ENCODE assay signal across 28 cellular contexts in the genomic region with DNA sequence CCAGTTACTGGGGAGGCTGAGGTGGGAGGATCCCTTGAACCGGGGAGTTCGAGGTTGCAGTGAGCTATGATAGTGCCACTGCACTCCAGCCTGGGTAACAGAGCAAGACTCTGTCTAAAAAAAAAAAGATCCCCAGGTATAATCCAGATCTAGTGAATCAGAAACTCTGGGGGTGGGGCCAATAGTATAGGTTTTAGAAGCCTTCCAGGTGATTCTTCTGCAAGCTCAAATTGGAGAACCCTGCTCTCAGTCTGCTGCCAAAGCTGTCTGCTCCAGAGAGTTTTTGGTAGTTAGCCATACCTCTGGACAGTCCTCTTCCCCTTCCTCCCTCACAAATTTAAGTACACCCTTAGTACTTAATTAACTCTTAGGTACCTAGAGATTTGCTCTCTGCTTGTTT. TPM values are rescaled to one million over a fixed set of nuclear protein-coding genes. Genes with fewer than 3 reads are reported as not detected.
"Had no signal": no experiment of that assay in that cellular context is flagged by ENCODE, and none has a peak within 500 bp of the region (broad histone marks: within the 10 kb centered on the region; RNA-seq: fewer than 3 reads in every experiment).

No MANE protein-coding gene starts in this region.

- H3K27ac ChIP-seq: coronary artery, esophagus squamous epithelium, heart right ventricle, left ventricle myocardium inferior, lower lobe of right lung, ovary, right atrium auricular region, testis, upper lobe of right lung, uterus had no signal

- H3K4me1 ChIP-seq: lower lobe of right lung, upper lobe of right lung, uterus had no signal

- H3K4me3 ChIP-seq: coronary artery, esophagus squamous epithelium, heart right ventricle, left ventricle myocardium inferior, lower lobe of right lung, ovary, right atrium auricular region, testis, transverse colon, upper lobe of right lung, uterus had no signal

- H3K36me3 Mint-ChIP-seq: naive thymus-derived CD8-positive, alpha-beta T cell; stimulated activated memory B cell treated with anti-CD40 and anti-IgM and Interleukin-4, amounts not matched to agents 10 μg/mL and 1 μg/mL and 100 μg/mL, for 72 hours had no signal

- H3K27me3 ChIP-seq: heart right ventricle, ovary, right atrium auricular region, testis, transverse colon, upper lobe of right lung, uterus had no signal

- H3K27ac Mint-ChIP-seq: naive thymus-derived CD8-positive, alpha-beta T cell; stimulated activated memory B cell treated with anti-CD40 and anti-IgM and Interleukin-4, amounts not matched to agents 10 μg/mL and 1 μg/mL and 100 μg/mL, for 72 hours had no signal

- DNase-seq: dermis blood vessel endothelial cell; effector memory CD4-positive, alpha-beta T cell; erythroblast; esophagus squamous epithelium; foreskin melanocyte; glutamatergic neuron; heart right ventricle; hippocampal formation; left cardiac atrium; left ventricle myocardium inferior; lower lobe of right lung; naive thymus-derived CD8-positive, alpha-beta T cell; occipital lobe; ovary; posterior cingulate gyrus; stimulated activated CD4-positive, alpha-beta T cell treated with anti-CD3 and anti-CD28 coated beads, Interleukin-2, amount 100 ng/mL, for 24 hours; stimulated activated CD4-positive, alpha-beta T cell treated with anti-CD3 and anti-CD28 coated beads, Interleukin-4, amount 100 ng/mL, for 4 hours; stimulated activated naive CD8-positive, alpha-beta T cell treated with anti-CD3 and anti-CD28 coated beads, Interleukin-15, Interleukin-2, amounts not matched to agents 100 U/mL and 50 U/mL, for 24 hours; substantia nigra; testis; transverse colon; upper lobe of right lung; uterus had no signal

- H3K36me3 ChIP-seq: esophagus squamous epithelium, heart right ventricle, left ventricle myocardium inferior, lower lobe of right lung, ovary, right atrium auricular region, transverse colon, upper lobe of right lung, uterus had no signal

- ATAC-seq: heart right ventricle; left cardiac atrium; lower lobe of right lung; naive thymus-derived CD8-positive, alpha-beta T cell; sciatic nerve; stimulated activated memory B cell treated with anti-CD40 and anti-IgM and Interleukin-4, amounts not matched to agents 10 μg/mL and 1 μg/mL and 100 μg/mL, for 72 hours; stimulated activated naive CD8-positive, alpha-beta T cell treated with anti-CD3 and anti-CD28 coated beads, Interleukin-15, Interleukin-2, amounts not matched to agents 100 U/mL and 50 U/mL, for 24 hours; upper lobe of right lung had no signal

- H3K4me1 Mint-ChIP-seq: naive thymus-derived CD8-positive, alpha-beta T cell; stimulated activated memory B cell treated with anti-CD40 and anti-IgM and Interleukin-4, amounts not matched to agents 10 μg/mL and 1 μg/mL and 100 μg/mL, for 72 hours had no signal

- H3K4me3 Mint-ChIP-seq: naive thymus-derived CD8-positive, alpha-beta T cell; stimulated activated memory B cell treated with anti-CD40 and anti-IgM and Interleukin-4, amounts not matched to agents 10 μg/mL and 1 μg/mL and 100 μg/mL, for 72 hours had no signal

- H3K9me3 Mint-ChIP-seq: naive thymus-derived CD8-positive, alpha-beta T cell; stimulated activated memory B cell treated with anti-CD40 and anti-IgM and Interleukin-4, amounts not matched to agents 10 μg/mL and 1 μg/mL and 100 μg/mL, for 72 hours had no signal

- H3K9me3 ChIP-seq: esophagus squamous epithelium, heart right ventricle, left ventricle myocardium inferior, lower lobe of right lung, ovary, right atrium auricular region, testis, transverse colon, upper lobe of right lung, uterus had no signal

RNA-seq across cellular contexts. Expression of a gene that starts 28.0 kb away (rescaled TPM):
- total RNA-seq: endothelial cell of umbilical vein; naive thymus-derived CD8-positive, alpha-beta T cell had no signal
